In genomic region chr21:17053321-17053720, GRCh38 we compare ENCODE assay signal across 22 cellular contexts.
"Had no signal": no experiment of that assay in that cellular context is flagged by ENCODE, and none has a peak within 500 bp of the region (broad histone marks: within the 10 kb centered on the region; RNA-seq: fewer than 3 reads in every experiment).

No MANE protein-coding gene starts in this region.

- H3K4me1 ChIP-seq: gastroesophageal sphincter, upper lobe of left lung, uterus had no signal

- H3K4me3 Mint-ChIP-seq: naive thymus-derived CD8-positive, alpha-beta T cell; stimulated activated effector memory CD8-positive, alpha-beta T cell treated with anti-CD3 and anti-CD28 coated beads, Interleukin-12 subunit alpha, Interleukin-12 subunit beta, amount 100 ng/mL, for 72 hours had no signal

- H3K36me3 Mint-ChIP-seq: naive thymus-derived CD8-positive, alpha-beta T cell; stimulated activated effector memory CD8-positive, alpha-beta T cell treated with anti-CD3 and anti-CD28 coated beads, Interleukin-12 subunit alpha, Interleukin-12 subunit beta, amount 100 ng/mL, for 72 hours had no signal

- H3K4me3 ChIP-seq: esophagus squamous epithelium, gastroesophageal sphincter, hepatocyte, mucosa of descending colon, ovary, suprapubic skin, thyroid gland, upper lobe of left lung, uterus had no signal

- H3K4me2 ChIP-seq: hepatocyte had no signal

- H3K36me3 ChIP-seq: esophagus squamous epithelium, gastroesophageal sphincter, ovary, suprapubic skin, thyroid gland, upper lobe of left lung, uterus had no signal

- H3K79me2 ChIP-seq: hepatocyte had no signal

- H3K9me3 ChIP-seq: esophagus squamous epithelium, gastroesophageal sphincter, mucosa of descending colon, ovary, suprapubic skin, thyroid gland, upper lobe of left lung, uterus had no signal

- H2AFZ ChIP-seq: hepatocyte had no signal

- DNase-seq: cortex of kidney; effector memory CD4-positive, alpha-beta T cell; esophagus squamous epithelium; foreskin fibroblast; left colon; left ventricle myocardium superior; mucosa of descending colon; naive thymus-derived CD8-positive, alpha-beta T cell; nucleus accumbens; ovary; right cardiac atrium; stimulated activated CD4-positive, alpha-beta T cell treated with anti-CD3 and anti-CD28 coated beads, Interleukin-4, amount 100 ng/mL, for 1 hour; stimulated activated CD8-positive, alpha-beta memory T cell treated with anti-CD3 and anti-CD28 coated beads, Interleukin-4, amount 100 ng/mL, for 48 hours; stimulated activated naive CD8-positive, alpha-beta T cell treated with anti-CD3 and anti-CD28 coated beads, Interleukin-15, Interleukin-2, amounts not matched to agents 100 U/mL and 50 U/mL, for 24 hours; thyroid gland; upper lobe of left lung; uterus had no signal

- H3K27me3 Mint-ChIP-seq: naive thymus-derived CD8-positive, alpha-beta T cell; progenitor cell of endocrine pancreas had no signal

- H3K4me1 Mint-ChIP-seq: naive thymus-derived CD8-positive, alpha-beta T cell; stimulated activated effector memory CD8-positive, alpha-beta T cell treated with anti-CD3 and anti-CD28 coated beads, Interleukin-12 subunit alpha, Interleukin-12 subunit beta, amount 100 ng/mL, for 72 hours had no signal

- H3K27ac ChIP-seq: esophagus squamous epithelium, gastroesophageal sphincter, hepatocyte, ovary, suprapubic skin, thyroid gland, upper lobe of left lung, uterus had no signal

- H3K27me3 ChIP-seq: esophagus squamous epithelium, gastroesophageal sphincter, hepatocyte, ovary, suprapubic skin, thyroid gland, upper lobe of left lung, uterus had no signal

- H3K27ac Mint-ChIP-seq: naive thymus-derived CD8-positive, alpha-beta T cell; progenitor cell of endocrine pancreas; stimulated activated effector memory CD8-positive, alpha-beta T cell treated with anti-CD3 and anti-CD28 coated beads, Interleukin-12 subunit alpha, Interleukin-12 subunit beta, amount 100 ng/mL, for 72 hours had no signal
